ENCODE assay signal across 8 cellular contexts in the genomic region with DNA sequence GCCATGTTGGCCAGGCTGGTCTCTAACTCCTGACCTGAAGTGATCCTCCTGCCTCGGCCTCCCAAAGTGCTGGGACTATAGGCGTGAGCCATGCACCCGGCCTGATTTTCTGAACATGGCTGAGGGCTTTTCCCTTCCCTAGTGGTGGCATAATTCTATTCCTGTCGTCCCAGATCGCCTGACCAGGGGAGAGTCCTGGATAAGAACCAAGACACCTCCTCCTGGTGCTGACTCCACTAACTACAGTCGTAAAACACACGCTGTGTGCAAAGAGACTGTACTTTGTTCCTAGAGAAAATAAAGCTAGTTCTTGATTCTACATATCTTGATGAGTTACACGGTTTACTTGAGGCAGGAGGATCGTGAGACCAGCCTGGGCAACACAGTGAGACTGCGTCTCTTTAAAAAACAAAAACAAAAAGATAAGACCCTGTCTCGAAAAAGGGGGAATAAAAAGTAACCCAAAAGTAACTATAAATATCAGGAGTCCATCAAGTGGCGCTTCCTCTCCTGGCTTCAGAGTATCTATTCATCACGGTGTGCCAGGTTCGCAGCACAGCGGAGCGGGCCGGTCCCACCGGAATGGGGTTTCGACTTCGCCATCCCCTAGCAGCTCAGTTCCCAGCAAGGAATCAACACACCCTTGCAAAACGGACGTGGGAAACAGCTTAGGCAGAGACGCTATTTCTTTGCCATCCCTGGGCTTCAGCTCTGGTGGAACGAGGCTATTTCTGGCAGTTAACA. TPM values are rescaled to one million over a fixed set of nuclear protein-coding genes. Genes with fewer than 3 reads are reported as not detected.
DNase-seq lines count a peak whose midpoint lies in the region; TF ChIP-seq lines count a peak whose summit lies in the region.

No MANE protein-coding gene starts in this region.

- intact Hi-C loops in spleen (cut with DNase I; ENCODE audit: low total_unique reads): no loop called here

- peak overlapping the region; percentile 96 for H3K4me3 ChIP-seq in Jurkat, Clone E6-1 (ENCODE audit: low read length)
- H3K4me3 ChIP-seq in iPS DF 6.9 (ENCODE audit: low read length) (peak overlapping the region; percentile 83), spleen (peak overlapping the region; percentile 90 to 100 (median 96))

- peak overlapping the region; percentile 86 for H3K27ac Mint-ChIP-seq in activated naive CD8-positive, alpha-beta T cell treated with anti-CD3 and anti-CD28 coated beads for 36 hours

- H3K36me3 Mint-ChIP-seq in activated naive CD8-positive, alpha-beta T cell treated with anti-CD3 and anti-CD28 coated beads for 36 hours: peaks cover 38% of the 10 kb centered on the region

- H3K27me3 Mint-ChIP-seq in activated naive CD8-positive, alpha-beta T cell treated with anti-CD3 and anti-CD28 coated beads for 36 hours: no peaks in the 10 kb centered on the region

- WGBS in iPS DF 6.9 (ENCODE audit: insufficient coverage, insufficient read length): no CpG with 5 or more reads among the region's 24 CpGs
- WGBS in spleen, 5 donors: 15 to 22% (median 17%) methylated on average over 24 of the region's 24 CpGs

- TF ChIP-seq POLR2A in spleen (IDR thresholded peaks at IDR 0.05): no peak

- H3K4me3 Mint-ChIP-seq in activated naive CD8-positive, alpha-beta T cell treated with anti-CD3 and anti-CD28 coated beads for 36 hours: peak overlapping the region; percentile 93

- no peak for DNase-seq in Jurkat, Clone E6-1 (ENCODE audit: low read depth, low spot score)
- no peak for DNase-seq in activated naive CD8-positive, alpha-beta T cell treated with anti-CD3 and anti-CD28 coated beads for 36 hours
- DNase-seq in iPS DF 6.9 (ENCODE audit: low read depth, low spot score) (no peak), spleen (no peak), cortex of kidney (lab: John Stamatoyannopoulos, UW) (no peak), GM19238 (ENCODE audit: insufficient read length, low spot score) (no peak), cerebellum (ENCODE audit: low spot score) (no peak)

- H3K27me3 ChIP-seq in iPS DF 6.9 (ENCODE audit: control insufficient read depth, insufficient read depth, low read length): no peaks in the 10 kb centered on the region
- no peaks in the 10 kb centered on the region for H3K27me3 ChIP-seq in spleen (replicated peaks in 1 of 7)

- H3K4me1 ChIP-seq in ES-I3 (ENCODE audit: insufficient read depth, low read length): no peaks in the 10 kb centered on the region
- H3K4me1 ChIP-seq in iPS DF 6.9 (ENCODE audit: control insufficient read depth, insufficient read depth, low read length): peaks cover 5% of the 10 kb centered on the region; the same call in 1 of the 2 replicates
- peaks cover 13 to 86% (median 55%) of the 10 kb centered on the region in 6 donors for H3K4me1 ChIP-seq in spleen

- H3K9me3 Mint-ChIP-seq in activated naive CD8-positive, alpha-beta T cell treated with anti-CD3 and anti-CD28 coated beads for 36 hours: no peaks in the 10 kb centered on the region

- no peak for TF ChIP-seq CTCF in spleen (IDR thresholded peaks at IDR 0.05 in 8 of 11, conservative IDR thresholded peaks at IDR 0.05 in 3 of 11)

- H3K27ac ChIP-seq in iPS DF 6.9 (ENCODE audit: low read length) (no peak overlapping the region), spleen (peak overlapping the region; percentile 91 to 98 (median 94))

- H3K4me1 Mint-ChIP-seq in activated naive CD8-positive, alpha-beta T cell treated with anti-CD3 and anti-CD28 coated beads for 36 hours: peaks cover 26% of the 10 kb centered on the region

- H3K36me3 ChIP-seq in ES-I3 (ENCODE audit: insufficient read depth, low read length): no peaks in the 10 kb centered on the region
- H3K36me3 ChIP-seq in iPS DF 6.9 (ENCODE audit: control insufficient read depth, insufficient read depth, low read length): peaks cover 12% of the 10 kb centered on the region
- peaks cover 0 to 72% (median 47%) of the 10 kb centered on the region in 6 donors for H3K36me3 ChIP-seq in spleen

- H3K9ac ChIP-seq in ES-I3 (ENCODE audit: low read depth, low read length): peak overlapping the region; percentile 91

- no peaks in the 10 kb centered on the region for H3K9me3 ChIP-seq in ES-I3 (ENCODE audit: control insufficient read depth, insufficient read depth, low read length)
- no peaks in the 10 kb centered on the region for H3K9me3 ChIP-seq in iPS DF 6.9 (ENCODE audit: control insufficient read depth, insufficient read depth, low read length)
- no peaks in the 10 kb centered on the region for H3K9me3 ChIP-seq in spleen

RNA-seq across cellular contexts. Expression of gene SDF4, which starts 1.0 kb away (rescaled TPM):
- polyA plus RNA-seq in Jurkat, Clone E6-1 (2012; ENCODE audit: insufficient read depth, insufficient read length): 79.7 TPM
- 10 to 100 TPM; 85.9 to 95.9 TPM for total RNA-seq in activated naive CD8-positive, alpha-beta T cell treated with anti-CD3 and anti-CD28 coated beads for 36 hours
- 100 to 1,000 TPM in 4 of 7 donors, 10 to 100 TPM in 3; 87.2 to 145 (median 114) TPM for total RNA-seq in spleen
- 10 to 100 TPM; 39.1 to 84.2 (median 49.4) TPM for polyA plus RNA-seq in spleen
- total RNA-seq in cerebellum: 22.1 TPM

RNA-seq across cellular contexts. Expression of gene B3GALT6, which starts 1.2 kb away (rescaled TPM):
- 23.6 TPM for polyA plus RNA-seq in Jurkat, Clone E6-1 (2012; ENCODE audit: insufficient read depth, insufficient read length)
- 10 to 100 TPM; 17.5 to 18.9 TPM for total RNA-seq in activated naive CD8-positive, alpha-beta T cell treated with anti-CD3 and anti-CD28 coated beads for 36 hours
- total RNA-seq in spleen (10 to 100 TPM; 13.2 to 25.1 (median 19.3) TPM), cerebellum (15.2 TPM)
- polyA plus RNA-seq in spleen: 10 to 100 TPM in 2 of 3 donors, 1 to 10 TPM in 1; 7.9 to 16.6 (median 12.1) TPM

RNA-seq across cellular contexts. Expression of gene C1QTNF12, which starts 15.7 kb away (rescaled TPM):
- not detected for polyA plus RNA-seq in Jurkat, Clone E6-1 (2012; ENCODE audit: insufficient read depth, insufficient read length)
- 1 to 10 TPM; 2.4 to 3.8 TPM for total RNA-seq in activated naive CD8-positive, alpha-beta T cell treated with anti-CD3 and anti-CD28 coated beads for 36 hours
- total RNA-seq in spleen (1 to 10 TPM in 3 of 7 donors, under 1 TPM in 1, not detected in 3; 0.87 to 3.6 (median 1.8) TPM), cerebellum (0.45 TPM)
- polyA plus RNA-seq in spleen: 1 to 10 TPM; 1.3 to 5.5 (median 1.4) TPM

RNA-seq across cellular contexts. Expression of gene TNFRSF4, which starts 16.9 kb away (rescaled TPM):
- polyA plus RNA-seq in Jurkat, Clone E6-1 (2012; ENCODE audit: insufficient read depth, insufficient read length): 13.2 TPM
- 100 to 1,000 TPM; 110 to 111 TPM for total RNA-seq in activated naive CD8-positive, alpha-beta T cell treated with anti-CD3 and anti-CD28 coated beads for 36 hours
- total RNA-seq in spleen: 10 to 100 TPM in 5 of 7 donors, 1 to 10 TPM in 2; 6.6 to 18.9 (median 12.5) TPM
- 10 to 100 TPM; 14.7 to 23.4 (median 14.7) TPM for polyA plus RNA-seq in spleen
- total RNA-seq in cerebellum: not detected

RNA-seq across cellular contexts. Expression of gene TNFRSF18, which starts 24.4 kb away (rescaled TPM):
- polyA plus RNA-seq in Jurkat, Clone E6-1 (2012; ENCODE audit: insufficient read depth, insufficient read length): not detected
- total RNA-seq in activated naive CD8-positive, alpha-beta T cell treated with anti-CD3 and anti-CD28 coated beads for 36 hours: 10 to 100 TPM; 52.5 to 53.3 TPM
- total RNA-seq in spleen (1 to 10 TPM; 5.2 to 9.9 (median 7.5) TPM), cerebellum (not detected)
- polyA plus RNA-seq in spleen: 10 to 100 TPM in 1 of 3 donors, 1 to 10 TPM in 2; 7.2 to 16.3 (median 9.3) TPM
